ENCODE assay signal across 22 cellular contexts in genomic region chr14:41350476-41350875, GRCh38.
"Had no signal": no experiment of that assay in that cellular context is flagged by ENCODE, and none has a peak within 500 bp of the region (broad histone marks: within the 10 kb centered on the region; RNA-seq: fewer than 3 reads in every experiment).

No MANE protein-coding gene starts in this region.

- H3K4me3 Mint-ChIP-seq: endodermal cell, naive B cell, nephron had no signal

- H3K9me3 ChIP-seq: heart right ventricle, left ventricle myocardium inferior, psoas muscle, uterus had no signal

- H3K27ac Mint-ChIP-seq: endodermal cell, naive B cell, nephron had no signal

- H3K27me3 ChIP-seq: heart right ventricle, uterus had no signal

- H3K4me3 ChIP-seq: coronary artery, heart right ventricle, left ventricle myocardium inferior, lung, psoas muscle, skin epidermis, uterus had no signal

- H3K27me3 Mint-ChIP-seq: naive B cell had no signal

- H3K27ac ChIP-seq: coronary artery, heart right ventricle, left ventricle myocardium inferior, psoas muscle, skin epidermis, uterus had no signal

- H3K36me3 ChIP-seq: heart right ventricle, left ventricle myocardium inferior, uterus had no signal

- H3K4me1 ChIP-seq: heart right ventricle, left ventricle myocardium inferior, psoas muscle, uterus had no signal

- H3K4me1 Mint-ChIP-seq: endodermal cell, naive B cell had no signal

- DNase-seq: effector CD4-positive, alpha-beta T cell; endodermal cell; erythroblast; foreskin melanocyte; heart right ventricle; hypothalamus; islet precursor cell; left ventricle myocardium inferior; mesenchymal stem cell; midbrain; naive B cell; psoas muscle; retina; stimulated activated CD4-positive, alpha-beta T cell treated with anti-CD3 and anti-CD28 coated beads, Interleukin-12 subunit alpha, Interleukin-12 subunit beta, amount 100 ng/mL, for 4 hours; stimulated activated naive CD4-positive, alpha-beta T cell treated with Interleukin-2 at 50 U/mL for 16 hours; trophoblast cell; uterus had no signal

- H3K9me3 Mint-ChIP-seq: endodermal cell, naive B cell, nephron had no signal

- H3K36me3 Mint-ChIP-seq: naive B cell had no signal

- ATAC-seq: heart right ventricle, psoas muscle, sciatic nerve had no signal
